In genomic region chr2:218216674-218217365, GRCh38 we compare ENCODE assay signal across 8 cellular contexts. TPM values are rescaled to one million over a fixed set of nuclear protein-coding genes. Genes with fewer than 3 reads are reported as not detected.
DNase-seq lines count a peak whose midpoint lies in the region; ATAC-seq, FAIRE-seq and TF ChIP-seq lines count a peak whose summit lies in the region.

ARPC2 (plus strand) TSS chr2:218217189; CDS start chr2:218217471, 282 bp downstream.

- H3K27me3 ChIP-seq in keratinocyte (ENCODE audit: control insufficient read depth, extremely low read depth, insufficient read depth, low read length) = no peaks in the 10 kb centered on the region

- H4K20me1 ChIP-seq in keratinocyte (ENCODE audit: control insufficient read depth, extremely low read depth, insufficient read depth, low read length) = peaks cover 14% of the 10 kb centered on the region

- peaks cover 32% of the 10 kb centered on the region for H3K4me1 ChIP-seq in keratinocyte (ENCODE audit: control insufficient read depth, extremely low read depth, insufficient read depth, low read length)

- H3K36me3 ChIP-seq in keratinocyte (ENCODE audit: control insufficient read depth in 2 of 2, extremely low read depth in 1 of 2, insufficient read depth in 2 of 2, low read length in 2 of 2) = peaks cover 4 to 12% of the 10 kb centered on the region in 2 experiments

- H3K9ac ChIP-seq in keratinocyte (ENCODE audit: control insufficient read depth, extremely low read depth, insufficient read depth, low read length) = peak within 1 kb of the TSS; percentile 94

- no peak for FAIRE-seq in keratinocyte (lab: Jason Lieb, UNC)

- TF ChIP-seq POLR2A in GM19099 (IDR thresholded peaks at IDR 0.05; ENCODE audit: extremely low read depth, insufficient read length, low read depth) = peak; percentile 80

- peaks cover 3% of the 10 kb centered on the region for H3K9me1 ChIP-seq in keratinocyte (ENCODE audit: control insufficient read depth, extremely low read depth, insufficient read depth, low read length)

- H3K27ac ChIP-seq in keratinocyte (ENCODE audit: control insufficient read depth, insufficient read depth, low read length) = peak within 1 kb of the TSS; percentile 92

- H3K4me3 ChIP-seq in keratinocyte (ENCODE audit: control insufficient read depth in 2 of 3, extremely low read depth in 1 of 3, insufficient read depth in 2 of 3, low read depth in 1 of 3, low read length in 3 of 3) = peak within 1 kb of the TSS; percentile 90 to 97 (median 96)

- DNase-seq in AG20443 (ENCODE audit: low spot score) (peak; percentile 99), NCI-H510A treated with DMSO at 0.1 percent for 48 hours (lab: John Stamatoyannopoulos, UW) (peak; percentile 90), cerebellum (ENCODE audit: low spot score) (peak; percentile 94), keratinocyte (ENCODE audit: low read depth, low spot score) (no peak)
- DNase-seq in activated CD4-positive, alpha-beta T cell treated with anti-CD3 and anti-CD28 coated beads for 24 hours (ENCODE audit: low read depth in 2 of 2) = peak; percentile 89 to 90
- peak; percentile 88 to 93 (median 90) for DNase-seq in stimulated activated CD4-positive, alpha-beta T cell treated with anti-CD3 and anti-CD28 coated beads, Interleukin-12 subunit alpha, Interleukin-12 subunit beta, amount 100 ng/mL, for 48 hours (ENCODE audit: low read depth in 2 of 3, low spot score in 1 of 3)

- H3K9me3 ChIP-seq in keratinocyte (ENCODE audit: control insufficient read depth, low read depth, low read length) = no peaks in the 10 kb centered on the region

- peak; percentile 59 for ATAC-seq in HG03378 (IDR thresholded peaks at IDR 0.05; ENCODE audit: unreplicated experiment)

- H2AFZ ChIP-seq in keratinocyte (ENCODE audit: control insufficient read depth, low read length) = peak within 1 kb of the TSS; percentile 96

- dilution Hi-C loops in keratinocyte (cut with MboI; ENCODE audit: extremely low pct_ligation_motif_present, low sequenced_read_pairs) = no loop called here

- peaks cover 46% of the 10 kb centered on the region for H3K79me2 ChIP-seq in keratinocyte (ENCODE audit: control insufficient read depth, insufficient read depth, low read length)

- H3K4me2 ChIP-seq in keratinocyte (ENCODE audit: control insufficient read depth, extremely low read depth, insufficient read depth, low read depth, low read length) = peak within 1 kb of the TSS; percentile 80

- TF ChIP-seq CTCF in keratinocyte (optimal IDR thresholded peaks at IDR 0.05 in 1 of 3, IDR thresholded peaks at IDR 0.05 in 1 of 3, conservative IDR thresholded peaks at IDR 0.05 in 1 of 3; ENCODE audit: extremely low read depth in 1 of 3, insufficient read depth in 2 of 3, low read length in 3 of 3) = no peak

RNA-seq across cellular contexts. Expression of gene ARPC2, which starts in this region (rescaled TPM):
- 103 TPM for total RNA-seq in cerebellum
- 945 to 1,145 TPM (median 1,121 TPM) in 3 replicates for polyA plus RNA-seq in keratinocyte
- polyA plus RNA-seq in keratinocyte (2011; ENCODE audit: low read depth) = 432 TPM
- 1,009 and 1,286 TPM in 2 replicates for polyA plus RNA-seq in keratinocyte (2011; cell fraction: cytosol; rRNA removed)
- polyA plus RNA-seq in keratinocyte (2011; cell fraction: nucleus; rRNA removed) = 415 and 500 TPM in 2 replicates
- 609 and 708 TPM in 2 replicates for polyA plus RNA-seq in keratinocyte (2012; ENCODE audit: low replicate concordance)
- polyA minus RNA-seq in keratinocyte = 462 to 612 TPM (median 564 TPM) in 3 replicates
- 403 TPM for polyA minus RNA-seq in keratinocyte (2011; cell fraction: cytosol; rRNA and poly(A)+ RNA removed)
- polyA minus RNA-seq in keratinocyte (2011; cell fraction: nucleus; rRNA and poly(A)+ RNA removed) = 154 and 230 TPM in 2 replicates
